ENCODE assay signal across 31 cellular contexts in the genomic region with DNA sequence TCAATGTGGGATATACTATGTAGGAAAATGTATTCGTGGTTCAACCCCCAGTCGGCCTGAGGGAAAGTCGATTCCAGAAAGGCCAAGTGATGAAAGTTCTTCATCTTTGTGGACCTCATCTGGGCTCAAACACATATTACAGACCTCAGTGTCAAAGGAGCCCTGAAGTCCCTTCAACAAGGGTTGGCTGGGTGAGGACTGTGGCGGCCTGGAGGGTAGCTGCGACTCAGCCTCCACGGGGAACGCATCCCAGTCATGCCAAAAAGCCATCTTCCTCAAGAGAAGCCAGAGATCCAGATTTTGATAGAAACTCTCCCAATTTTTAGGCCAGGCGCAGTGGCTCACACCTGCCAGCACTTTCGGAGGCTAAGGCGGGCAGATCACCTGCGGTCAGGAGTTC.
"Had no signal": no experiment of that assay in that cellular context is flagged by ENCODE, and none has a peak within 500 bp of the region (broad histone marks: within the 10 kb centered on the region; RNA-seq: fewer than 3 reads in every experiment).

No MANE protein-coding gene starts in this region.

- H3K36me3 Mint-ChIP-seq: activated CD4-positive, alpha-beta memory T cell treated with anti-CD3 and anti-CD28 coated beads for 36 hours; activated CD8-positive, alpha-beta memory T cell treated with anti-CD3 and anti-CD28 coated beads, Interleukin-2, amount 10 ng/mL, durations not matched to agents 7 days and 5 days; activated naive CD4-positive, alpha-beta T cell treated with anti-CD3 and anti-CD28 coated beads, Interleukin-2, amount 50 U/mL, for 24 hours; activated naive CD8-positive, alpha-beta T cell treated with anti-CD3 and anti-CD28 coated beads for 36 hours had no signal

- H3K27ac ChIP-seq: adrenal gland, body of pancreas, colonic mucosa, epithelial cell of prostate, esophagus squamous epithelium, gastroesophageal sphincter had no signal

- H3K9me3 Mint-ChIP-seq: activated CD4-positive, alpha-beta memory T cell treated with anti-CD3 and anti-CD28 coated beads for 36 hours; activated CD4-positive, alpha-beta T cell treated with anti-CD3 and anti-CD28 coated beads, Interleukin-2, amount 10 ng/mL, durations not matched to agents 24 days and 14 days; activated naive CD4-positive, alpha-beta T cell treated with anti-CD3 and anti-CD28 coated beads for 36 hours; activated naive CD4-positive, alpha-beta T cell treated with anti-CD3 and anti-CD28 coated beads, Interleukin-2, amount 50 U/mL, for 24 hours; activated naive CD8-positive, alpha-beta T cell treated with anti-CD3 and anti-CD28 coated beads for 36 hours; activated naive CD8-positive, alpha-beta T cell treated with anti-CD3 and anti-CD28 coated beads, Interleukin-2, amount 50 U/mL, for 24 hours; activated T-helper 1 cell treated with anti-CD3 and anti-CD28 coated beads, Interleukin-12 subunit alpha, Interleukin-12 subunit beta, Interleukin-2, Interleukin-4 antibody, amounts not matched to agents 30 ng/mL and 10 ng/mL and 1 ng/mL, durations not matched to agents 14 hours and 24 hours and 36 hours; activated T-helper 2 cell treated with anti-CD3 and anti-CD28 coated beads, Interferon-gamma antibody, Interleukin-2, Interleukin-4, amounts not matched to agents 10 μg/mL and 5 μg/mL and 100 μg/mL, durations not matched to agents 14 hours and 24 hours and 36 hours had no signal

- H3K36me3 ChIP-seq: adrenal gland, colonic mucosa, esophagus squamous epithelium, gastroesophageal sphincter had no signal

- H3K27me3 Mint-ChIP-seq: activated CD4-positive, alpha-beta memory T cell treated with anti-CD3 and anti-CD28 coated beads for 36 hours; activated naive CD4-positive, alpha-beta T cell treated with anti-CD3 and anti-CD28 coated beads, Interleukin-2, amount 50 U/mL, for 24 hours had no signal

- H3K27me3 ChIP-seq: adrenal gland, body of pancreas, colonic mucosa, esophagus squamous epithelium, gastroesophageal sphincter had no signal

- H3K27ac Mint-ChIP-seq: activated CD4-positive, alpha-beta memory T cell treated with anti-CD3 and anti-CD28 coated beads for 36 hours; activated CD4-positive, alpha-beta T cell treated with anti-CD3 and anti-CD28 coated beads for 36 hours; activated CD4-positive, alpha-beta T cell treated with anti-CD3 and anti-CD28 coated beads, Interleukin-2, amount 10 ng/mL, durations not matched to agents 24 days and 14 days; activated CD8-positive, alpha-beta memory T cell treated with anti-CD3 and anti-CD28 coated beads, Interleukin-2, amount 10 ng/mL, durations not matched to agents 7 days and 5 days; activated CD8-positive, alpha-beta T cell treated with anti-CD3 and anti-CD28 coated beads, Interleukin-2, amount 10 ng/mL, durations not matched to agents 7 days and 5 days; activated naive CD4-positive, alpha-beta T cell treated with anti-CD3 and anti-CD28 coated beads for 36 hours; activated naive CD4-positive, alpha-beta T cell treated with anti-CD3 and anti-CD28 coated beads, Interleukin-2, amount 50 U/mL, for 24 hours; activated naive CD8-positive, alpha-beta T cell treated with anti-CD3 and anti-CD28 coated beads for 36 hours; activated naive CD8-positive, alpha-beta T cell treated with anti-CD3 and anti-CD28 coated beads, Interleukin-2, amount 50 U/mL, for 24 hours; activated T-helper 1 cell treated with anti-CD3 and anti-CD28 coated beads, Interleukin-12 subunit alpha, Interleukin-12 subunit beta, Interleukin-2, Interleukin-4 antibody, amounts not matched to agents 30 ng/mL and 10 ng/mL and 1 ng/mL, durations not matched to agents 14 hours and 24 hours and 36 hours; activated T-helper 2 cell treated with anti-CD3 and anti-CD28 coated beads, Interferon-gamma antibody, Interleukin-2, Interleukin-4, amounts not matched to agents 10 μg/mL and 5 μg/mL and 100 μg/mL, durations not matched to agents 14 hours and 24 hours and 36 hours had no signal

- H3K4me1 ChIP-seq: colonic mucosa had no signal

- H3K4me3 Mint-ChIP-seq: activated CD4-positive, alpha-beta memory T cell treated with anti-CD3 and anti-CD28 coated beads for 36 hours; activated CD4-positive, alpha-beta T cell treated with anti-CD3 and anti-CD28 coated beads for 36 hours; activated CD4-positive, alpha-beta T cell treated with anti-CD3 and anti-CD28 coated beads, Interleukin-2, amount 10 ng/mL, durations not matched to agents 24 days and 14 days; activated CD8-positive, alpha-beta memory T cell treated with anti-CD3 and anti-CD28 coated beads, Interleukin-2, amount 10 ng/mL, durations not matched to agents 7 days and 5 days; activated CD8-positive, alpha-beta T cell treated with anti-CD3 and anti-CD28 coated beads, Interleukin-2, amount 10 ng/mL, durations not matched to agents 7 days and 5 days; activated naive CD4-positive, alpha-beta T cell treated with anti-CD3 and anti-CD28 coated beads for 36 hours; activated naive CD4-positive, alpha-beta T cell treated with anti-CD3 and anti-CD28 coated beads, Interleukin-2, amount 50 U/mL, for 24 hours; activated naive CD8-positive, alpha-beta T cell treated with anti-CD3 and anti-CD28 coated beads for 36 hours; activated naive CD8-positive, alpha-beta T cell treated with anti-CD3 and anti-CD28 coated beads, Interleukin-2, amount 50 U/mL, for 24 hours; activated T-helper 1 cell treated with anti-CD3 and anti-CD28 coated beads, Interleukin-12 subunit alpha, Interleukin-12 subunit beta, Interleukin-2, Interleukin-4 antibody, amounts not matched to agents 30 ng/mL and 10 ng/mL and 1 ng/mL, durations not matched to agents 14 hours and 24 hours and 36 hours had no signal

- H3K4me3 ChIP-seq: adrenal gland, body of pancreas, colonic mucosa, esophagus squamous epithelium, gastroesophageal sphincter had no signal

- DNase-seq: activated CD4-positive, alpha-beta memory T cell treated with anti-CD3 and anti-CD28 coated beads for 36 hours; activated CD4-positive, alpha-beta T cell treated with anti-CD3 and anti-CD28 coated beads for 36 hours; activated CD4-positive, alpha-beta T cell treated with anti-CD3 and anti-CD28 coated beads, Interleukin-2, amount 10 ng/mL, durations not matched to agents 24 days and 14 days; activated CD4-positive, CD25-positive, alpha-beta regulatory T cell; activated CD4-positive, CD25-positive, alpha-beta regulatory T cell treated with anti-CD3 and anti-CD28 coated beads, Interleukin-2, amount 50 U/mL, for 72 hours; activated CD8-positive, alpha-beta memory T cell treated with anti-CD3 and anti-CD28 coated beads, Interleukin-2, amount 10 ng/mL, durations not matched to agents 7 days and 5 days; activated CD8-positive, alpha-beta memory T cell treated with anti-CD3 and anti-CD28 coated beads, Interleukin-2, amount 50 U/mL, for 4 hours; activated CD8-positive, alpha-beta T cell treated with anti-CD3 and anti-CD28 coated beads, Interleukin-2, amount 10 ng/mL, durations not matched to agents 7 days and 5 days; activated effector memory CD4-positive, alpha-beta T cell treated with anti-CD3 and anti-CD28 coated beads, Interleukin-2, amount 50 U/mL, for 16 hours; activated naive CD4-positive, alpha-beta T cell treated with anti-CD3 and anti-CD28 coated beads for 36 hours; activated naive CD8-positive, alpha-beta T cell treated with anti-CD3 and anti-CD28 coated beads for 36 hours; activated naive CD8-positive, alpha-beta T cell treated with anti-CD3 and anti-CD28 coated beads, Interleukin-2, amount 50 U/mL, for 24 hours; activated T-cell treated with anti-CD3 and anti-CD28 coated beads, Interleukin-2, amount 50 U/mL, for 1 hour; activated T-cell treated with anti-CD3 and anti-CD28 coated beads, Interleukin-2, amount 50 U/mL, for 48 hours; adrenal gland; amygdala; body of pancreas; caudate nucleus; cerebellar nuclear complex; colonic mucosa; effector CD8-positive, alpha-beta T cell; esophagus squamous epithelium; foreskin melanocyte; T-helper 2 cell had no signal

- H3K9me3 ChIP-seq: adrenal gland, body of pancreas, colonic mucosa, esophagus squamous epithelium, gastroesophageal sphincter had no signal

- ATAC-seq: activated CD4-positive, alpha-beta T cell treated with anti-CD3 and anti-CD28 coated beads for 36 hours; activated CD8-positive, alpha-beta memory T cell treated with anti-CD3 and anti-CD28 coated beads, Interleukin-2, amount 10 ng/mL, durations not matched to agents 7 days and 5 days; activated CD8-positive, alpha-beta T cell treated with anti-CD3 and anti-CD28 coated beads, Interleukin-2, amount 10 ng/mL, durations not matched to agents 7 days and 5 days; activated naive CD8-positive, alpha-beta T cell treated with anti-CD3 and anti-CD28 coated beads, Interleukin-2, amount 50 U/mL, for 24 hours; body of pancreas; gastroesophageal sphincter had no signal

- FAIRE-seq: endometrium, endothelial cell of umbilical vein had no signal
